Comparison of ENCODE assay signal across 8 cellular contexts in the genomic region with DNA sequence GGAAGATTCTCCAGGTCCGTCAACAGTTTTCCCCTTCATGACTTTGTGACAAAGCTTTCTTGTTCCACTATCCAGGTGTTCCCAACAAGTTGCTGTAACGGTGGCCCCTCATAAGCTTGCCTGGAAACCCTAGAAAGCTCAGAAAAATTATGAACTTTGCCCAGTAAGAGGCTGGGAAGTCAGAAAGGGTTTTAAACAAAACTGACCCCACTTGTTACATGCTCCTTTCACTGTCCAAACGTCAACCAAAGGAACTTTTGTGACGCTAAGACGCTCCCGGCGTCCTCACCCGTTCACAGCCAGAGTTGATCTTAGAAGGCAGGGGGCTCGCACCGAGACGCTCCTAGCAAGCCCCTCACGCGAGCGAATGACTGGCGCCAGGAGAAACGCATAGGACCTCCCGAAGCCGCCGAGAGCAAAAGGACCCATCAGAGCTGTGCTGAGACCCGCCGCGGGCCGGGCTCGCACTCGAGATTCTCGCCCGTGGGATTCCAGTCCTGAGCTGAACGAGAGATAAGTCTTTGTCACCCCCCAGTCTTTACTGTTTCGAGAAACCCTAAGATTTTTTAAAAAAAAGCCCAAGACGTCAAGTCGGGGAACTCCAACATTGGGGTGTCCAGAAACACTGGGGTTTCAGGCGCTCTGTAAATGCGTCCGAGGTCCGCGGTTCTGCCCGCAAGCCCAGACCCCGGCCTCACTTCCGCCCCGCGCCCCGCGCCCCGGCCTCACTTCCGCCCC. TPM values are rescaled to one million over a fixed set of nuclear protein-coding genes. Genes with fewer than 3 reads are reported as not detected.
A peak's percentile ranks its signal among the peaks of the same experiment; 100 is the strongest.
DNase-seq lines count a peak whose midpoint lies in the region; ATAC-seq and TF ChIP-seq lines count a peak whose summit lies in the region.

No MANE protein-coding gene starts in this region.

- BruUV-seq in Calu3 (replicated peaks; lab: Mats Ljungman, UMichigan): TSS peak; percentile 75

- H3K36me3 Mint-ChIP-seq in Calu3 (ENCODE audit: insufficient read depth, unreplicated experiment): peaks cover 77% of the 10 kb centered on the region

- no peak for DNase-seq in Calu3
- DNase-seq in NCI-H128 (lab: John Stamatoyannopoulos, UW; ENCODE audit: unreplicated experiment): peak; percentile 1
- DNase-seq in astrocyte of the hippocampus (ENCODE audit: low read depth, low spot score): peak; percentile 52
- peak; percentile 12 for DNase-seq in iPS-NIHi7 (ENCODE audit: extremely low spot score)
- DNase-seq in stimulated activated CD4-positive, alpha-beta T cell treated with anti-CD3 and anti-CD28 coated beads, Interleukin-1b, Interleukin-23, amount 100 ng/mL, for 24 hours (ENCODE audit: low read depth in 4 of 4, low spot score in 1 of 4): peak in 3 of 4 experiments; percentile 6 to 13 (median 7)
- no peak for DNase-seq in Kasumi-1 (lab: John Stamatoyannopoulos, UW)

- peak; percentile 0 for ATAC-seq in GM21367 (IDR thresholded peaks at IDR 0.05; ENCODE audit: unreplicated experiment)
- no peak for ATAC-seq in GM19035 (IDR thresholded peaks at IDR 0.05; ENCODE audit: unreplicated experiment)

- no peaks in the 10 kb centered on the region for H3K9me3 Mint-ChIP-seq in Calu3 (ENCODE audit: low read depth, unreplicated experiment)

- peaks cover 36% of the 10 kb centered on the region for H3K4me1 Mint-ChIP-seq in Calu3 (ENCODE audit: low read depth, unreplicated experiment)

- no peak for TF ChIP-seq CTCF in Calu3 (IDR thresholded peaks at IDR 0.05; ENCODE audit: unreplicated experiment)

- H3K27me3 Mint-ChIP-seq in Calu3 (ENCODE audit: unreplicated experiment): no peaks in the 10 kb centered on the region

- H3K4me3 Mint-ChIP-seq in Calu3 (ENCODE audit: low read depth, unreplicated experiment): peak overlapping the region; percentile 99

- intact Hi-C loops in Calu3 (cut with micrococcal nuclease; ENCODE audit: unreplicated experiment): no loop called here

- peak overlapping the region; percentile 88 for H3K27ac Mint-ChIP-seq in Calu3 (ENCODE audit: unreplicated experiment)

- CTCF ChIA-PET in Calu3 (lab: Charles Lee): interaction anchor here (1.0 to 1.1 kb wide), 2 partner anchors 29 to 70 kb away, joined by 3 to 4 read pairs; partner anchors contain the start of gene MRPL18

RNA-seq across cellular contexts. Expression of gene ACAT2, which starts 0.5 kb away (rescaled TPM):
- 92.3 and 108 TPM in 2 replicates for total RNA-seq in Calu3 (2022)

RNA-seq across cellular contexts. Expression of gene TCP1, which starts 28.1 kb away (rescaled TPM):
- 311 and 357 TPM in 2 replicates for total RNA-seq in Calu3 (2022)

RNA-seq across cellular contexts. Expression of gene MRPL18, which starts 29.0 kb away (rescaled TPM):
- total RNA-seq in Calu3 (2022): 86.6 and 88.7 TPM in 2 replicates

RNA-seq across cellular contexts. Expression of gene WTAP, which starts 34.0 kb away (rescaled TPM):
- total RNA-seq in Calu3 (2022): 91.8 and 103 TPM in 2 replicates

RNA-seq across cellular contexts. Expression of gene PNLDC1, which starts 38.8 kb away (rescaled TPM):
- 0.52 and 0.71 TPM in 2 replicates for total RNA-seq in Calu3 (2022)

Comparison
In these comparisons a context has a peak if more than half of its experiments do, and no peak if none do; other contexts are left out.
1. DNase-seq: peak in NCI-H128 (single experiment), astrocyte of the hippocampus (single experiment), iPS-NIHi7 (single experiment) and stimulated activated CD4-positive, alpha-beta T cell treated with anti-CD3 and anti-CD28 coated beads, Interleukin-1b, Interleukin-23, amount 100 ng/mL, for 24 hours (3 of 4); none in Calu3 (single experiment) and Kasumi-1 (0 of 2).